ENCODE assay signal across 12 cellular contexts in the genomic region with DNA sequence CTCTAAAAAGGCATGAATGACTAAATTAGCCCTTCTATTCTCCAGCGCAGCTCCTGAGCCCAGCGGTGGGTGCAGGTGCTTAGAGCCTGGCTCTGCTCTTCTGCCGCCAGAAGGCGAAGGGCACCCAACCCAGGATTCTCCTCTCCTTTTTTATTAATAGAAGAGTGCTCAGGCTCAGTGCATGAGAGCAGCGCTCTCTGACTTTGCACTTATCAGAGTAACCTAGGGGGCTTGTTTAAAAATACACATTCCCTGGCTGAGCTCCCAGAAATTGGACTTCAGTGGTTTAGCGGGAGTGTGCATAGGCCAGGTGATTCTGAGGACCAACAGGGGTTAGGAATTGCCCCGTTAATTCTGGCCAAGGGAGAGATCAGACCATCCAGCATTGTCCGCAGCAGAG. TPM values are rescaled to one million over a fixed set of nuclear protein-coding genes. Genes with fewer than 3 reads are reported as not detected.
DNase-seq lines count a peak whose midpoint lies in the region; ATAC-seq and TF ChIP-seq lines count a peak whose summit lies in the region.
"Had no signal": no experiment of that assay in that cellular context is flagged by ENCODE, and none has a peak within 500 bp of the region (broad histone marks: within the 10 kb centered on the region; RNA-seq: fewer than 3 reads in every experiment).

No MANE protein-coding gene starts in this region.

- H3K4me3 Mint-ChIP-seq in CD14-positive monocyte = peak overlapping the region; percentile 44 to 76
- peak overlapping the region; percentile 65 to 88 (median 82) for H3K4me3 Mint-ChIP-seq in CD8-positive, alpha-beta memory T cell
- H3K4me3 Mint-ChIP-seq in activated CD8-positive, alpha-beta T cell treated with anti-CD3 and anti-CD28 coated beads for 36 hours = peak overlapping the region; percentile 18

- H3K36me3 Mint-ChIP-seq in CD14-positive monocyte = peaks cover 0 to 2% of the 10 kb centered on the region in 2 donors
- H3K36me3 Mint-ChIP-seq in CD8-positive, alpha-beta memory T cell = peaks cover 0 to 13% (median 1%) of the 10 kb centered on the region in 3 donors
- H3K36me3 Mint-ChIP-seq in activated CD8-positive, alpha-beta T cell treated with anti-CD3 and anti-CD28 coated beads for 36 hours (ENCODE audit: low read depth) = peaks cover 22% of the 10 kb centered on the region

- peaks cover 11% of the 10 kb centered on the region for H3K4me1 ChIP-seq in CD8-positive, alpha-beta memory T cell (ENCODE audit: insufficient read depth, low read length)
- peaks cover 6% of the 10 kb centered on the region for H3K4me1 ChIP-seq in iPS-15b (ENCODE audit: control insufficient read depth, insufficient read depth, low read length)
- peaks cover 0 to 6% of the 10 kb centered on the region in 2 donors for H3K4me1 ChIP-seq in uterus
- H3K4me1 ChIP-seq: testis had no signal

- peaks cover 9% of the 10 kb centered on the region for H3K4me1 Mint-ChIP-seq in CD14-positive monocyte
- peaks cover 17 to 19% (median 17%) of the 10 kb centered on the region in 3 donors for H3K4me1 Mint-ChIP-seq in CD8-positive, alpha-beta memory T cell
- peaks cover 15% of the 10 kb centered on the region for H3K4me1 Mint-ChIP-seq in activated CD8-positive, alpha-beta T cell treated with anti-CD3 and anti-CD28 coated beads for 36 hours (ENCODE audit: low read depth)

- intact Hi-C loops in CD14-positive monocyte (cut with micrococcal nuclease) (no loop called here), uterus (cut with DNase I; ENCODE audit: low total_unique reads) (no loop called here)
- intact Hi-C loops in activated CD8-positive, alpha-beta T cell treated with anti-CD3 and anti-CD28 coated beads for 36 hours (cut with micrococcal nuclease) = no loop called here

- H3K27ac ChIP-seq in CD8-positive, alpha-beta memory T cell (ENCODE audit: low read depth, low read length) = no peak overlapping the region
- no peak overlapping the region for H3K27ac ChIP-seq in uterus
- H3K27ac ChIP-seq: testis had no signal

- no peak for ATAC-seq in activated CD8-positive, alpha-beta T cell treated with anti-CD3 and anti-CD28 coated beads for 36 hours
- no peak for ATAC-seq in HG03108 (IDR thresholded peaks at IDR 0.05; ENCODE audit: unreplicated experiment)

- no peaks in the 10 kb centered on the region for H3K36me3 ChIP-seq in CD8-positive, alpha-beta memory T cell (ENCODE audit: insufficient read depth, low read length)
- H3K36me3 ChIP-seq in iPS-15b (ENCODE audit: control insufficient read depth, insufficient read depth, low read length) (no peaks in the 10 kb centered on the region), uterus (no peaks in the 10 kb centered on the region)

- no peaks in the 10 kb centered on the region for H3K9me3 ChIP-seq in CD8-positive, alpha-beta memory T cell (ENCODE audit: low read length)
- no peaks in the 10 kb centered on the region for H3K9me3 ChIP-seq in iPS-15b (ENCODE audit: control insufficient read depth, insufficient read depth, low read length)
- H3K9me3 ChIP-seq in uterus = no peaks in the 10 kb centered on the region
- H3K9me3 ChIP-seq: testis had no signal

- DNase-seq in CD14-positive monocyte (ENCODE audit: low spot score) (no peak), nucleus accumbens (lab: John Stamatoyannopoulos, UW) (no peak), uterus (no peak)
- no peak for DNase-seq in CD8-positive, alpha-beta memory T cell
- DNase-seq in activated CD8-positive, alpha-beta T cell treated with anti-CD3 and anti-CD28 coated beads for 36 hours = no peak
- DNase-seq: Calu3; NCI-H1436; NK-92 treated with Interleukin-12 subunit alpha and Interleukin-12 subunit beta, amount 100 ng/mL, for 24 hours; SIG-M5; testis had no signal

- POLR2A ChIA-PET in CD8-positive, alpha-beta memory T cell (lab: Charles Lee) = no interaction called here
- POLR2A ChIA-PET in activated CD8-positive, alpha-beta T cell treated with anti-CD3 and anti-CD28 coated beads for 36 hours (lab: Charles Lee) = no interaction called here

- no peaks in the 10 kb centered on the region for H3K27me3 ChIP-seq in CD8-positive, alpha-beta memory T cell (ENCODE audit: insufficient read depth, low read length, poor library complexity, severe bottlenecking)
- H3K27me3 ChIP-seq in iPS-15b (ENCODE audit: control insufficient read depth, insufficient read depth, low read length) (peaks cover 15% of the 10 kb centered on the region), uterus (no peaks in the 10 kb centered on the region)
- H3K27me3 ChIP-seq: testis had no signal

- peaks cover 0 to 5% (median 2%) of the 10 kb centered on the region in 7 donors for H3K9me3 Mint-ChIP-seq in CD14-positive monocyte
- H3K9me3 Mint-ChIP-seq in CD8-positive, alpha-beta memory T cell = no peaks in the 10 kb centered on the region
- no peaks in the 10 kb centered on the region for H3K9me3 Mint-ChIP-seq in activated CD8-positive, alpha-beta T cell treated with anti-CD3 and anti-CD28 coated beads for 36 hours

- TF ChIP-seq CTCF in CD14-positive monocyte (IDR thresholded peaks at IDR 0.05) (no peak), uterus (IDR thresholded peaks at IDR 0.05) (no peak)
- no peak for TF ChIP-seq CTCF in activated CD8-positive, alpha-beta T cell treated with anti-CD3 and anti-CD28 coated beads for 36 hours (IDR thresholded peaks at IDR 0.05)

- H3K27ac Mint-ChIP-seq in CD14-positive monocyte = no peak overlapping the region
- H3K27ac Mint-ChIP-seq in CD8-positive, alpha-beta memory T cell = peak overlapping the region in 1 of 8 donors; percentile 41
- H3K27ac Mint-ChIP-seq in activated CD8-positive, alpha-beta T cell treated with anti-CD3 and anti-CD28 coated beads for 36 hours = no peak overlapping the region

- CTCF ChIA-PET in CD8-positive, alpha-beta memory T cell (lab: Charles Lee) = no interaction called here
- CTCF ChIA-PET in activated CD8-positive, alpha-beta T cell treated with anti-CD3 and anti-CD28 coated beads for 36 hours (lab: Charles Lee) = no interaction called here

- H3K4me3 ChIP-seq in CD8-positive, alpha-beta memory T cell (ENCODE audit: low read length) = no peak overlapping the region
- H3K4me3 ChIP-seq in iPS-15b (ENCODE audit: low read depth, low read length) (peak overlapping the region; percentile 59), uterus (no peak overlapping the region)

- TF ChIP-seq POLR2A in uterus (IDR thresholded peaks at IDR 0.05) = no peak

- H3K27me3 Mint-ChIP-seq in CD14-positive monocyte (ENCODE audit: low read depth in 3 of 3) = peaks cover 19 to 34% (median 22%) of the 10 kb centered on the region in 3 donors
- no peaks in the 10 kb centered on the region for H3K27me3 Mint-ChIP-seq in CD8-positive, alpha-beta memory T cell
- peaks cover 9% of the 10 kb centered on the region for H3K27me3 Mint-ChIP-seq in activated CD8-positive, alpha-beta T cell treated with anti-CD3 and anti-CD28 coated beads for 36 hours

- H3K9ac ChIP-seq in iPS-15b (ENCODE audit: low read depth, low read length) = no peak overlapping the region

RNA-seq across cellular contexts. Expression of a gene that starts 1.7 kb away (rescaled TPM):
- 1 to 10 TPM; 6.5 to 8.1 TPM for polyA plus RNA-seq in CD14-positive monocyte
- 100 to 1,000 TPM; 180 to 187 TPM for total RNA-seq in CD8-positive, alpha-beta memory T cell
- 61.6 TPM for polyA plus RNA-seq in CD8-positive, alpha-beta memory T cell
- 100 to 1,000 TPM; 217 to 219 TPM for total RNA-seq in activated CD8-positive, alpha-beta T cell treated with anti-CD3 and anti-CD28 coated beads for 36 hours
- total RNA-seq in uterus = 10 to 100 TPM; 22.9 to 74.5 (median 43.8) TPM

Comparison
In these comparisons a context has a peak if more than half of its experiments do, and no peak if none do; other contexts are left out.
1. H3K4me3 Mint-ChIP-seq: peak in every context shown above with its lines; median percentile 82 in CD8-positive, alpha-beta memory T cell; 60 in CD14-positive monocyte; 18 in activated CD8-positive, alpha-beta T cell treated with anti-CD3 and anti-CD28 coated beads for 36 hours.